In genomic region chr2:85132392-85132791, GRCh38 we compare ENCODE assay signal across 8 cellular contexts.
DNase-seq lines count a peak whose midpoint lies in the region; ATAC-seq and TF ChIP-seq lines count a peak whose summit lies in the region.

No MANE protein-coding gene starts in this region.

- peaks cover 33% of the 10 kb centered on the region for H3K4me1 ChIP-seq in muscle layer of colon (ENCODE audit: insufficient read depth, low read length)

- ATAC-seq in GM18861 (IDR thresholded peaks at IDR 0.05; ENCODE audit: unreplicated experiment) (no peak), HG03378 (IDR thresholded peaks at IDR 0.05; ENCODE audit: unreplicated experiment) (no peak)

- peak overlapping the region; percentile 42 for H3K9ac ChIP-seq in muscle layer of colon (ENCODE audit: low read length)

- peak overlapping the region; percentile 86 for H3K4me3 ChIP-seq in AG04449 (ENCODE audit: low read depth, low read length)
- peak overlapping the region; percentile 65 for H3K4me3 ChIP-seq in choroid plexus epithelial cell (ENCODE audit: low read depth, low read length)
- H3K4me3 ChIP-seq in muscle layer of colon (ENCODE audit: low read depth in 1 of 2, low read length in 2 of 2), result peak overlapping the region; percentile 62 to 93

- POLR2A ChIA-PET in AG04449 (lab: Yijun Ruan, JAX), result interaction anchor here (0.6 to 2.6 kb wide), 6 partner anchors 124 to 223 kb away, joined by 3 to 9 read pairs (median 4); partner anchors contain the start of gene ELMOD3

- no peak for TF ChIP-seq CTCF in AG04449 (IDR thresholded peaks at IDR 0.05; ENCODE audit: insufficient read depth, low read length, missing control alignments)
- TF ChIP-seq CTCF in choroid plexus epithelial cell (conservative IDR thresholded peaks at IDR 0.05; ENCODE audit: low read depth, low read length), result no peak

- H3K27me3 ChIP-seq in muscle layer of colon (ENCODE audit: control insufficient read depth in 1 of 2, insufficient read depth in 2 of 2, low read length in 2 of 2), result no peaks in the 10 kb centered on the region

- peak overlapping the region; percentile 84 for H3K27ac ChIP-seq in muscle layer of colon (ENCODE audit: low read depth, low read length)

- CTCF ChIA-PET in AG04449 (lab: Yijun Ruan, JAX), result interaction anchor here (0.7 to 7.6 kb wide), 32 partner anchors 9 to 206 kb away, joined by 3 to 146 read pairs (median 6); no protein-coding TSS in a partner anchor

- H3K9me3 ChIP-seq in muscle layer of colon (ENCODE audit: low read length), result no peaks in the 10 kb centered on the region

- DNase-seq in AG04449 (ENCODE audit: low read depth, low spot score) (no peak), HuH-7.5 (ENCODE audit: low spot score) (peak; percentile 37), choroid plexus epithelial cell (ENCODE audit: low read depth) (no peak)
- no peak for DNase-seq in activated CD4-positive, CD25-positive, alpha-beta regulatory T cell (lab: John Stamatoyannopoulos, UW)
- DNase-seq in stimulated activated CD4-positive, alpha-beta T cell treated with anti-CD3 and anti-CD28 coated beads, Interleukin-1b, Interleukin-23, amount 100 ng/mL, for 48 hours, result no peak

- no peaks in the 10 kb centered on the region for H3K36me3 ChIP-seq in muscle layer of colon (ENCODE audit: insufficient read depth, low read length)
